Comparison of ENCODE assay signal across 8 cellular contexts in genomic region chr4:41215155-41215554, GRCh38. TPM values are rescaled to one million over a fixed set of nuclear protein-coding genes. Genes with fewer than 3 reads are reported as not detected.
DNase-seq lines count a peak whose midpoint lies in the region; ATAC-seq, FAIRE-seq and TF ChIP-seq lines count a peak whose summit lies in the region.
"Had no signal": no experiment of that assay in that cellular context is flagged by ENCODE, and none has a peak within 500 bp of the region (broad histone marks: within the 10 kb centered on the region; RNA-seq: fewer than 3 reads in every experiment).

No MANE protein-coding gene starts in this region.

- RAD21 ChIA-PET in HCT116 (lab: Charles Lee; ENCODE audit: low non-redundant PET in 1 of 2, low total read pairs in 2 of 2, uncharacterized antibody in 2 of 2, unreplicated experiment in 2 of 2), result interaction anchor here (0.7 to 1.5 kb wide), 4 partner anchors 233 to 291 kb away, joined by 3 read pairs; no protein-coding TSS in a partner anchor

- peaks cover 26% of the 10 kb centered on the region for H3K4me1 Mint-ChIP-seq in endodermal cell

- H2AFZ ChIP-seq in HCT116 (ENCODE audit: low read depth, low read length, poor library complexity, severe bottlenecking) (no peak overlapping the region), PC-9 (no peak overlapping the region)

- CTCF ChIA-PET in HCT116 (lab: Charles Lee) (interaction anchor here (1.2 to 2.2 kb wide), 6 partner anchors 55 to 297 kb away, joined by 6 to 27 read pairs (median 10); no protein-coding TSS in a partner anchor), PC-9 (lab: Charles Lee) (interaction anchor here (0.6 kb wide), 1 partner anchor 145 kb away, joined by 3 read pairs; no protein-coding TSS in a partner anchor)

- peak overlapping the region; percentile 53 for H3K27ac Mint-ChIP-seq in endodermal cell

- peak overlapping the region; percentile 77 for H3K4me3 Mint-ChIP-seq in endodermal cell

- H3K9me3 ChIP-seq in HCT116 (ENCODE audit: control insufficient read depth in 1 of 2, insufficient read depth in 1 of 2, low read depth in 1 of 2, low read length in 2 of 2) (no peaks in the 10 kb centered on the region), PC-9 (ENCODE audit: insufficient read depth, low read depth) (no peaks in the 10 kb centered on the region), endodermal cell (ENCODE audit: control insufficient read depth, low read length) (no peaks in the 10 kb centered on the region), left lung (no peaks in the 10 kb centered on the region), small intestine (ENCODE audit: control insufficient read depth, low read depth) (no peaks in the 10 kb centered on the region)

- H3K27me3 ChIP-seq in HCT116 (ENCODE audit: insufficient read depth, low read length) (no peaks in the 10 kb centered on the region), PC-9 (ENCODE audit: insufficient read depth, low read depth) (no peaks in the 10 kb centered on the region), endodermal cell (ENCODE audit: control insufficient read depth, insufficient read depth, low read length, poor library complexity, severe bottlenecking) (no peaks in the 10 kb centered on the region), left lung (peaks cover 0 to 64% of the 10 kb centered on the region in 2 donors), small intestine (ENCODE audit: control insufficient read depth in 2 of 2, insufficient read depth in 2 of 2, low read length in 2 of 2) (peaks cover 0 to 3% of the 10 kb centered on the region in 2 donors)

- H3F3A ChIP-seq in PC-9 (ENCODE audit: insufficient read depth, low read depth), result peaks cover 17% of the 10 kb centered on the region

- TF ChIP-seq POLR2A in HCT116 (IDR thresholded peaks at IDR 0.05; ENCODE audit: borderline replicate concordance, extremely low read depth, insufficient read depth, insufficient read length), result no peak

- ATAC-seq in HCT116 (no peak), left lung (no peak), GM18909 (IDR thresholded peaks at IDR 0.05; ENCODE audit: poor library complexity, unreplicated experiment) (no peak)

- peaks cover 6% of the 10 kb centered on the region for H3K27me3 Mint-ChIP-seq in endodermal cell (ENCODE audit: insufficient read depth)

- peak overlapping the region; percentile 80; the same call in 1 of the 2 replicates for H3K27ac ChIP-seq in HCT116 (ENCODE audit: low read depth, low read length)
- no peak overlapping the region for H3K27ac ChIP-seq in PC-9
- no peak overlapping the region for H3K27ac ChIP-seq in endodermal cell (ENCODE audit: low read depth, low read length)
- peak overlapping the region in 11 of 21 experiments; percentile 11 to 93 (median 83) for H3K27ac ChIP-seq in skin epidermis
- peak overlapping the region in 1 of 2 donors; percentile 40 for H3K27ac ChIP-seq in left lung
- peak overlapping the region in 1 of 2 donors; percentile 73 for H3K27ac ChIP-seq in small intestine (ENCODE audit: low read depth in 1 of 2, low read length in 1 of 2)

- no peak for DNase-seq in HCT116 (ENCODE audit: low read depth, low spot score)
- DNase-seq in PC-9, result no peak
- DNase-seq in endodermal cell, result peak; percentile 61
- DNase-seq in left lung, result no peak
- no peak for DNase-seq in small intestine
- DNase-seq: activated gamma-delta T cell had no signal

- H3K9me2 ChIP-seq in HCT116 (ENCODE audit: insufficient read depth) (no peaks in the 10 kb centered on the region), PC-9 (ENCODE audit: insufficient read depth) (no peaks in the 10 kb centered on the region)

- no peaks in the 10 kb centered on the region for H4K20me1 ChIP-seq in HCT116 (ENCODE audit: insufficient read depth)
- no peaks in the 10 kb centered on the region for H4K20me1 ChIP-seq in PC-9 (ENCODE audit: insufficient read depth)

- WGBS in endodermal cell (ENCODE audit: insufficient coverage in 1 of 2, insufficient read length in 1 of 2), 2 experiments, result 65 to 70% methylated on average over 5 to 9 of the region's 9 CpGs
- 14 to 41% (median 23%) methylated on average over 9 of the region's 9 CpGs for WGBS in small intestine, 3 donors

- H3K79me2 ChIP-seq in HCT116 (ENCODE audit: insufficient read depth, low read length) (peaks cover 39% of the 10 kb centered on the region), PC-9 (ENCODE audit: low read depth) (peaks cover 28% of the 10 kb centered on the region)

- TF ChIP-seq RAD21 in HCT116 (IDR thresholded peaks at IDR 0.05; ENCODE audit: low read depth), result no peak

- no peak for TF ChIP-seq CTCF in HCT116 (IDR thresholded peaks at IDR 0.05 in 2 of 3, conservative IDR thresholded peaks at IDR 0.05 in 1 of 3; ENCODE audit: borderline replicate concordance in 1 of 3, insufficient read depth in 1 of 3, low read depth in 2 of 3, low read length in 2 of 3)
- no peak for TF ChIP-seq CTCF in PC-9 (conservative IDR thresholded peaks at IDR 0.05)
- TF ChIP-seq CTCF in endodermal cell (conservative IDR thresholded peaks at IDR 0.05), result no peak
- TF ChIP-seq CTCF in left lung (IDR thresholded peaks at IDR 0.05), result no peak

- H3K4me1 ChIP-seq in HCT116 (ENCODE audit: control insufficient read depth in 1 of 2, insufficient read depth in 2 of 2, low read length in 2 of 2) (peaks cover 27 to 47% of the 10 kb centered on the region in 2 experiments), PC-9 (replicated peaks; ENCODE audit: insufficient read depth) (peaks cover 30% of the 10 kb centered on the region), endodermal cell (ENCODE audit: control insufficient read depth, insufficient read depth, low read length) (peaks cover 3% of the 10 kb centered on the region), left lung (peaks cover 6 to 53% of the 10 kb centered on the region in 2 donors), small intestine (ENCODE audit: control insufficient read depth in 2 of 2, insufficient read depth in 1 of 2, low read depth in 1 of 2, low read length in 1 of 2) (peaks cover 0 to 2% of the 10 kb centered on the region in 2 donors)

- peak overlapping the region; percentile 76; the same call in 1 of the 2 replicates for H3K9ac ChIP-seq in HCT116 (ENCODE audit: low read length)
- no peak overlapping the region for H3K9ac ChIP-seq in endodermal cell (ENCODE audit: extremely low read depth, low read length, poor library complexity, severe bottlenecking)

- intact Hi-C loops in HCT116 (cut with micrococcal nuclease), result loop anchor here (10.0 kb wide), 1 partner anchor 480 kb away; no protein-coding TSS in a partner anchor
- intact Hi-C loops in PC-9 (cut with micrococcal nuclease; ENCODE audit: unreplicated experiment), result no loop called here
- intact Hi-C loops in left lung (cut with DNase I), result no loop called here

- H3K36me3 ChIP-seq in HCT116 (ENCODE audit: control insufficient read depth in 1 of 2, insufficient read depth in 2 of 2, low read length in 2 of 2) (no peaks in the 10 kb centered on the region), PC-9 (ENCODE audit: low read depth) (no peaks in the 10 kb centered on the region), endodermal cell (ENCODE audit: control insufficient read depth, insufficient read depth, low read length) (no peaks in the 10 kb centered on the region), left lung (no peaks in the 10 kb centered on the region), small intestine (ENCODE audit: control insufficient read depth in 2 of 2, insufficient read depth in 2 of 2, low read length in 2 of 2) (no peaks in the 10 kb centered on the region)

- H3K36me3 Mint-ChIP-seq in endodermal cell (ENCODE audit: low read depth), result no peaks in the 10 kb centered on the region

- POLR2A ChIA-PET in HCT116 (lab: Charles Lee), result interaction anchor here (1.3 to 1.7 kb wide), 3 partner anchors 11 to 239 kb away, joined by 5 to 10 read pairs (median 6); no protein-coding TSS in a partner anchor
- POLR2A ChIA-PET in PC-9 (lab: Charles Lee; ENCODE audit: unreplicated experiment), result no interaction called here

- H3K9me3 Mint-ChIP-seq in endodermal cell, result no peaks in the 10 kb centered on the region

- peak overlapping the region; percentile 69 to 80 for H3K4me3 ChIP-seq in HCT116 (replicated peaks in 1 of 2; ENCODE audit: low read depth in 1 of 2, low read length in 2 of 2)
- peak overlapping the region; percentile 69; the same call in 1 of the 2 replicates for H3K4me3 ChIP-seq in PC-9
- H3K4me3 ChIP-seq in endodermal cell (ENCODE audit: low read length), result no peak overlapping the region
- peak overlapping the region in 1 of 7 experiments; percentile 86 for H3K4me3 ChIP-seq in skin epidermis
- H3K4me3 ChIP-seq in left lung, result no peak overlapping the region
- no peak overlapping the region for H3K4me3 ChIP-seq in small intestine (ENCODE audit: low read depth in 1 of 2, low read length in 2 of 2)

- H3K4me2 ChIP-seq in HCT116 (ENCODE audit: low read length) (peak overlapping the region; percentile 87), PC-9 (peak overlapping the region; percentile 99)

- no peak for FAIRE-seq in small intestine (lab: Jason Lieb, UNC)

- BruUV-seq in HCT116 (replicated peaks; lab: Mats Ljungman, UMichigan), result no TSS peak
- no TSS peak for BruUV-seq in PC-9 (replicated peaks; lab: Mats Ljungman, UMichigan)

TF ChIP-seq in HCT116, 20 proteins besides CTCF, POLR2A, EP300 and RAD21 (continues in another document):
- TF ChIP-seq CBX3 (IDR thresholded peaks at IDR 0.05; ENCODE audit: low read depth) (no peak), TCF7L2 (IDR thresholded peaks at IDR 0.05; ENCODE audit: borderline replicate concordance, extremely low read depth, insufficient read depth, insufficient read length) (no peak), FOSL1 (IDR thresholded peaks at IDR 0.05; ENCODE audit: low read depth) (no peak), YY1 (IDR thresholded peaks at IDR 0.05; ENCODE audit: extremely low read depth, insufficient replicate concordance, low read depth, low read length) (no peak), SP1 (IDR thresholded peaks at IDR 0.05; ENCODE audit: low read depth) (no peak), POLR2AphosphoS5 (IDR thresholded peaks at IDR 0.05; ENCODE audit: low read depth, low read length) (no peak), EZH2 (IDR thresholded peaks at IDR 0.05) (no peak), ELF1 (IDR thresholded peaks at IDR 0.05; ENCODE audit: borderline replicate concordance, low read depth) (no peak)

RNA-seq across cellular contexts. Expression of gene APBB2, which starts 0.8 kb away (rescaled TPM):
- total RNA-seq in HCT116 (2021; ENCODE audit: unreplicated experiment) (72.5 TPM), PC-9 (2021) (33.6 and 46.0 TPM in 2 replicates), endodermal cell (10 to 100 TPM; 56.1 to 64.8 TPM), left lung (10 to 100 TPM; 55.6 to 94.8 TPM)
- 33.6 and 40.7 TPM in 2 replicates for polyA plus RNA-seq in HCT116 (2012)
- polyA plus RNA-seq in endodermal cell (2013, experiment 1 of 2), result 63.0 TPM
- 57.6 TPM for polyA plus RNA-seq in endodermal cell (2013, experiment 2 of 2)
- polyA plus RNA-seq in small intestine, result 10 to 100 TPM in 1 of 3 donors, 1 to 10 TPM in 2; 4.5 to 12.0 (median 5.7) TPM

RNA-seq across cellular contexts. Expression of gene UCHL1, which starts 41.6 kb away (rescaled TPM):
- 0.54 TPM for total RNA-seq in HCT116 (2021; ENCODE audit: unreplicated experiment)
- polyA plus RNA-seq in HCT116 (2012), result not detected in 2 replicates
- 1,253 and 1,355 TPM in 2 replicates for total RNA-seq in PC-9 (2021)
- total RNA-seq in endodermal cell, result 100 to 1,000 TPM; 390 to 562 TPM
- polyA plus RNA-seq in endodermal cell (2013, experiment 1 of 2), result 408 TPM
- 403 TPM for polyA plus RNA-seq in endodermal cell (2013, experiment 2 of 2)
- total RNA-seq in left lung, result 10 to 100 TPM; 26.5 to 31.6 TPM
- polyA plus RNA-seq in small intestine, result 100 to 1,000 TPM in 1 of 3 donors, 1 to 10 TPM in 1, not detected in 1; 5.4 to 134 TPM

Comparison
In these comparisons a context has a peak if more than half of its experiments do, and no peak if none do; other contexts are left out.
1. H3K27ac ChIP-seq: peak in HCT116 (single experiment) and skin epidermis (11 of 21); none in PC-9 (single experiment) and endodermal cell (single experiment).
2. H3K4me3 ChIP-seq: peak in HCT116 (2 of 2) and PC-9 (single experiment); none in endodermal cell (single experiment), left lung (0 of 2) and small intestine (0 of 2).
3. RNA of gene UCHL1, which starts 41.6 kb away (total RNA-seq): 1,253 to 1,355 TPM in PC-9, 390 to 562 TPM in endodermal cell and 26.5 to 31.6 TPM in left lung; 0.54 TPM in HCT116 (single experiment); every median in the first group is over 10 times any median in the second.